Comparison of ENCODE assay signal across 18 cellular contexts in the genomic region with DNA sequence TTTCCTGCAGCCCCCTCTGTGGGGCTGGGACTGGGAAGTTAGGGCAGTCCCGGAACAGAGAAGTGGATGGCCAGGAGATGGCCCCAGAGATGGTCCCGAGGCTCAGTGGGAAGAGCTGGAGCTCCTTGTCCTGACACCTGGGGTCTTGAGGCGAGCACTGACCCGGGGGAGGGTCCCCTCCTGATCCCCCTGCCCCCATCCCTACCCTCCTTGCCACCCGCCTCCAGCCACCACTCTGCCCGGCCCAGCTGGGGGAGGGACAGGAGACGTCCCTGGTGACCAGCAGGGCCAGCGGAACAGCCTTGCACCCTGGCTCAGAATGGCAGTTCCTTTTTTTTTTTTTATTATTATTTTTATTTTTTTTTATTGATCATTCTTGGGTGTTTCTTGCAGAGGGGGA. TPM values are rescaled to one million over a fixed set of nuclear protein-coding genes. Genes with fewer than 3 reads are reported as not detected.
DNase-seq lines count a peak whose midpoint lies in the region; ATAC-seq, FAIRE-seq and TF ChIP-seq lines count a peak whose summit lies in the region.
"Had no signal": no experiment of that assay in that cellular context is flagged by ENCODE, and none has a peak within 500 bp of the region (broad histone marks: within the 10 kb centered on the region; RNA-seq: fewer than 3 reads in every experiment).

No MANE protein-coding gene starts in this region.

- peak; percentile 62 for DNase-seq in Right ventricle myocardium inferior (ENCODE audit: missing footprints)
- DNase-seq in left ventricle myocardium superior, result no peak
- DNase-seq in H7, result peak; percentile 47
- DNase-seq in K562 (ENCODE audit: extremely low read depth in 1 of 4, low spot score in 3 of 4), result no peak
- peak; percentile 53 for DNase-seq in spleen
- DNase-seq in NK-92 treated with Interleukin-12 subunit alpha and Interleukin-12 subunit beta, amount 100 ng/mL, for 24 hours (lab: John Stamatoyannopoulos, UW), result no peak
- DNase-seq: C1 segment of cervical spinal cord; Calu3; CD4-positive, alpha-beta memory T cell; COR-L47; DMS153; DND-41; GOT3; HCEC 1CT had no signal

- H3K4me3 ChIP-seq in H7 (ENCODE audit: insufficient read depth, low read depth, low read length) (no peak overlapping the region), K562 (no peak overlapping the region), spleen (no peak overlapping the region)
- H3K4me3 ChIP-seq: GM12878 had no signal

- 65% methylated on average over 5 of the region's 8 CpGs for WGBS in K562 (ENCODE audit: insufficient coverage, low coverage, missing lambda C conversion rate)
- 83 to 97% (median 91%) methylated on average over 7 to 8 of the region's 8 CpGs for WGBS in spleen, 5 donors

- no peaks in the 10 kb centered on the region for H3K9me1 ChIP-seq in K562 (ENCODE audit: control insufficient read depth, insufficient read depth, low read length)

- H4K20me1 ChIP-seq in K562 (replicated peaks; ENCODE audit: control insufficient read depth, insufficient read depth, low read length), result no peaks in the 10 kb centered on the region

- TF ChIP-seq CTCF in K562 (IDR thresholded peaks at IDR 0.05 in 2 of 3, conservative IDR thresholded peaks at IDR 0.05 in 1 of 3; ENCODE audit: insufficient read depth in 2 of 3, low read depth in 1 of 3, low read length in 3 of 3) (no peak), spleen (IDR thresholded peaks at IDR 0.05 in 8 of 11, conservative IDR thresholded peaks at IDR 0.05 in 3 of 11) (no peak)

- no peak overlapping the region for H2AFZ ChIP-seq in K562 (ENCODE audit: low read depth, low read length)

- H3K36me3 ChIP-seq in H7 (replicated peaks; ENCODE audit: control insufficient read depth, insufficient read depth, low read length) (peaks cover 1% of the 10 kb centered on the region), K562 (ENCODE audit: control insufficient read depth, insufficient read depth, low read length) (no peaks in the 10 kb centered on the region), spleen (peaks cover 2 to 89% (median 31%) of the 10 kb centered on the region in 6 donors)

- no peaks in the 10 kb centered on the region for H3K79me2 ChIP-seq in K562 (ENCODE audit: control insufficient read depth, insufficient read depth, low read length)

- TF ChIP-seq RAD21 in K562 (CRISPR knock-in tag; conservative IDR thresholded peaks at IDR 0.05 in 1 of 2, IDR thresholded peaks at IDR 0.05 in 1 of 2), result no peak

- no TSS peak for BruUV-seq in K562 (replicated peaks; lab: Mats Ljungman, UMichigan)

- FAIRE-seq in K562 (lab: Jason Lieb, UNC), result no peak
- FAIRE-seq: G401.6, GM12878, H54 had no signal

- POLR2A ChIA-PET in K562 (lab: Yijun Ruan, JAX), result no interaction called here

- no peaks in the 10 kb centered on the region for H3K9me3 ChIP-seq in K562 (replicated peaks; ENCODE audit: control insufficient read depth, insufficient read depth, low read depth, low read length)
- H3K9me3 ChIP-seq in spleen, result no peaks in the 10 kb centered on the region

- ATAC-seq in Right ventricle myocardium inferior (no peak), left ventricle myocardium superior (no peak), K562 (no peak), GM18520 (IDR thresholded peaks at IDR 0.05; ENCODE audit: unreplicated experiment) (no peak)
- ATAC-seq: GM12878 had no signal

- TF ChIP-seq EP300 in K562 (IDR thresholded peaks at IDR 0.05; ENCODE audit: low read length), result no peak

- intact Hi-C loops in Right ventricle myocardium inferior (cut with DNase I), result no loop called here
- intact Hi-C loops in left ventricle myocardium superior (cut with micrococcal nuclease), result no loop called here
- intact Hi-C loops in K562 (cut with micrococcal nuclease), result no loop called here
- intact Hi-C loops in spleen (cut with DNase I; ENCODE audit: low total_unique reads), result no loop called here

- H3K27ac ChIP-seq in K562 (ENCODE audit: extremely low read depth, low read depth, low read length) (no peak overlapping the region), spleen (no peak overlapping the region)

- no peak for TF ChIP-seq POLR2A in K562 (conservative IDR thresholded peaks at IDR 0.05)
- no peak for TF ChIP-seq POLR2A in spleen (IDR thresholded peaks at IDR 0.05)

- H3K4me1 ChIP-seq in K562 (replicated peaks in 1 of 2; ENCODE audit: control insufficient read depth in 2 of 2, insufficient read depth in 2 of 2, low read length in 2 of 2) (peaks cover 0 to 43% of the 10 kb centered on the region in 2 experiments; a peak in 3 of 5 replicates), spleen (no peaks in the 10 kb centered on the region)

- H3K4me2 ChIP-seq in K562 (ENCODE audit: insufficient read depth, low read length), result no peak overlapping the region

- H3K9ac ChIP-seq in K562 (ENCODE audit: insufficient read depth in 1 of 2, low read depth in 2 of 2, low read length in 2 of 2), result 0 out of 4 replicates have a peak overlapping the region, but pooled peaks of 1 of the 2 experiments have one; percentile 23

- in situ Hi-C loops in K562 (cut with MboI), result no loop called here

- CTCF ChIA-PET in K562 (lab: Yijun Ruan, JAX; ENCODE audit: low intra/inter-chr PET ratio), result no interaction called here

- H3K27me3 ChIP-seq in H7 (ENCODE audit: control insufficient read depth, insufficient read depth, low read length) (no peaks in the 10 kb centered on the region), K562 (ENCODE audit: control insufficient read depth in 2 of 2, insufficient read depth in 2 of 2, low read length in 2 of 2) (no peaks in the 10 kb centered on the region), spleen (replicated peaks in 1 of 7) (no peaks in the 10 kb centered on the region)

RNA-seq across cellular contexts. Expression of gene RNF213, which starts 13.9 kb away (rescaled TPM):
- total RNA-seq in Right ventricle myocardium inferior (28.6 TPM), left ventricle myocardium superior (25.7 TPM), K562 (2014; rRNA removed) (13.2 and 17.1 TPM in 2 replicates), K562 (2014; rRNA removed; fragmentation: Illumina TruSeq; extraction: Trizol) (19.8 and 20.9 TPM in 2 replicates), K562 (2015; rRNA removed; fragmentation: Illumina TruSeq; extraction: Trizol) (17.8 and 17.9 TPM in 2 replicates), K562 (2021) (33.6 and 34.3 TPM in 2 replicates), spleen (100 to 1,000 TPM; 303 to 481 (median 353) TPM)
- 29.4 and 48.8 TPM in 2 replicates for total RNA-seq in H7 (2014; rRNA removed; shearing (Covaris generic))
- 548 and 579 TPM in 2 replicates for total RNA-seq in K562 (2011; cell fraction: chromatin; rRNA removed; ENCODE audit: low replicate concordance)
- 219 and 226 TPM in 2 replicates for total RNA-seq in K562 (2011; cell fraction: nucleolus; rRNA removed)
- 260 and 263 TPM in 2 replicates for total RNA-seq in K562 (2011; cell fraction: nucleoplasm; rRNA removed)
- polyA plus RNA-seq in K562 (2011; rRNA removed) (26.7 and 36.2 TPM in 2 replicates), K562 (2014; fragmentation: Illumina TruSeq; extraction: Trizol) (24.2 and 26.9 TPM in 2 replicates), K562 (2014; fragmentation: Nextera tagmentation; extraction: Ambion mirVana) (1 to 10 TPM; 5.3 to 7.1 TPM), K562 (2014; rRNA removed) (15.9 and 20.1 TPM in 2 replicates), spleen (10 to 100 TPM; 36.7 to 78.7 (median 57.0) TPM)
- 14.1 and 15.8 TPM in 2 replicates for polyA plus RNA-seq in K562 (2011; cell fraction: cytosol; rRNA removed)
- polyA plus RNA-seq in K562 (2011; cell fraction: nucleus; rRNA removed), result 220 and 234 TPM in 2 replicates
- 27.2 and 54.8 TPM in 2 replicates for polyA plus RNA-seq in K562 (2012)
- polyA minus RNA-seq in K562 (2011; rRNA and poly(A)+ RNA removed), result 58.3 and 80.5 TPM in 2 replicates
- 48.1 and 56.1 TPM in 2 replicates for polyA minus RNA-seq in K562 (2011; cell fraction: cytosol; rRNA and poly(A)+ RNA removed)
- 71.6 and 112 TPM in 2 replicates for polyA minus RNA-seq in K562 (2011; cell fraction: nucleus; rRNA and poly(A)+ RNA removed)

RNA-seq across cellular contexts. Expression of gene SLC26A11, which starts 26.5 kb away (rescaled TPM):
- total RNA-seq in Right ventricle myocardium inferior (3.9 TPM), left ventricle myocardium superior (10.6 TPM), K562 (2014; rRNA removed) (1.5 and 3.4 TPM in 2 replicates), K562 (2014; rRNA removed; fragmentation: Illumina TruSeq; extraction: Trizol) (0.38 and 0.91 TPM in 2 replicates), K562 (2015; rRNA removed; fragmentation: Illumina TruSeq; extraction: Trizol) (1.0 and 1.4 TPM in 2 replicates), K562 (2021) (3.1 and 4.0 TPM in 2 replicates), spleen (10 to 100 TPM; 22.8 to 39.7 (median 33.9) TPM)
- 19.4 and 20.6 TPM in 2 replicates for total RNA-seq in H7 (2014; rRNA removed; shearing (Covaris generic))
- 8.5 and 21.1 TPM in 2 replicates for total RNA-seq in K562 (2011; cell fraction: chromatin; rRNA removed; ENCODE audit: low replicate concordance)
- 13.3 and 15.8 TPM in 2 replicates for total RNA-seq in K562 (2011; cell fraction: nucleolus; rRNA removed)
- total RNA-seq in K562 (2011; cell fraction: nucleoplasm; rRNA removed), result 6.9 and 13.1 TPM in 2 replicates
- polyA plus RNA-seq in K562 (2011; rRNA removed) (0.52 and 0.53 TPM in 2 replicates), K562 (2014; fragmentation: Illumina TruSeq; extraction: Trizol) (1.4 and 1.9 TPM in 2 replicates), K562 (2014; fragmentation: Nextera tagmentation; extraction: Ambion mirVana) (under 1 TPM in 1 of 2 experiments, not detected in 1; 0.06 TPM), K562 (2014; rRNA removed) (2.8 and 4.2 TPM in 2 replicates), spleen (10 to 100 TPM in 1 of 3 donors, 1 to 10 TPM in 2; 6.8 to 22.4 (median 8.2) TPM)
- polyA plus RNA-seq in K562 (2011; cell fraction: cytosol; rRNA removed), result 0.43 and 1.2 TPM in 2 replicates
- 4.1 and 8.1 TPM in 2 replicates for polyA plus RNA-seq in K562 (2011; cell fraction: nucleus; rRNA removed)
- polyA plus RNA-seq in K562 (2012), result 2.7 and 5.4 TPM in 2 replicates
- polyA minus RNA-seq in K562 (2011; rRNA and poly(A)+ RNA removed), result 0.46 TPM in 1 of 2 replicates, not detected in the other
- polyA minus RNA-seq in K562 (2011; cell fraction: cytosol; rRNA and poly(A)+ RNA removed), result 0.57 and 1.9 TPM in 2 replicates
- 1.2 and 2.0 TPM in 2 replicates for polyA minus RNA-seq in K562 (2011; cell fraction: nucleus; rRNA and poly(A)+ RNA removed)

RNA-seq across cellular contexts. Expression of gene SGSH, which starts 26.6 kb away (rescaled TPM):
- total RNA-seq in Right ventricle myocardium inferior, result 12.4 TPM
- 11.4 TPM for total RNA-seq in left ventricle myocardium superior
- 10.2 and 12.5 TPM in 2 replicates for total RNA-seq in H7 (2014; rRNA removed; shearing (Covaris generic))
- total RNA-seq in K562 (2011; cell fraction: chromatin; rRNA removed; ENCODE audit: low replicate concordance), result 47.4 and 72.7 TPM in 2 replicates
- 43.5 and 52.4 TPM in 2 replicates for total RNA-seq in K562 (2011; cell fraction: nucleolus; rRNA removed)
- total RNA-seq in K562 (2011; cell fraction: nucleoplasm; rRNA removed), result 40.5 and 41.1 TPM in 2 replicates
- total RNA-seq in K562 (2014; rRNA removed), result 5.1 and 7.3 TPM in 2 replicates
- total RNA-seq in K562 (2014; rRNA removed; fragmentation: Illumina TruSeq; extraction: Trizol), result 2.5 and 2.6 TPM in 2 replicates
- total RNA-seq in K562 (2015; rRNA removed; fragmentation: Illumina TruSeq; extraction: Trizol), result 4.6 and 4.9 TPM in 2 replicates
- 11.8 and 15.7 TPM in 2 replicates for total RNA-seq in K562 (2021)
- polyA plus RNA-seq in K562 (2011; rRNA removed), result 2.5 and 4.8 TPM in 2 replicates
- 3.7 and 4.2 TPM in 2 replicates for polyA plus RNA-seq in K562 (2011; cell fraction: cytosol; rRNA removed)
- polyA plus RNA-seq in K562 (2011; cell fraction: nucleus; rRNA removed), result 19.2 and 29.1 TPM in 2 replicates
- polyA plus RNA-seq in K562 (2012), result 13.7 and 21.2 TPM in 2 replicates
- polyA plus RNA-seq in K562 (2014; fragmentation: Illumina TruSeq; extraction: Trizol), result 6.3 and 11.2 TPM in 2 replicates
- polyA plus RNA-seq in K562 (2014; fragmentation: Nextera tagmentation; extraction: Ambion mirVana), result under 1 TPM; 0.25 to 0.31 TPM
- polyA plus RNA-seq in K562 (2014; rRNA removed), result 8.2 and 9.8 TPM in 2 replicates
- 2.6 TPM in 2 replicates for polyA minus RNA-seq in K562 (2011; rRNA and poly(A)+ RNA removed)
- 4.5 and 6.9 TPM in 2 replicates for polyA minus RNA-seq in K562 (2011; cell fraction: cytosol; rRNA and poly(A)+ RNA removed)
- 3.4 and 6.3 TPM in 2 replicates for polyA minus RNA-seq in K562 (2011; cell fraction: nucleus; rRNA and poly(A)+ RNA removed)
- total RNA-seq in spleen, result 100 to 1,000 TPM in 3 of 7 donors, 10 to 100 TPM in 4; 85.9 to 137 (median 95.1) TPM
- 10 to 100 TPM; 23.6 to 63.4 (median 51.9) TPM for polyA plus RNA-seq in spleen

Comparison
In these comparisons a context has a peak if more than half of its experiments do, and no peak if none do; other contexts are left out.
1. DNase-seq: peak in Right ventricle myocardium inferior (single experiment), H7 (single experiment) and spleen (single experiment); none in left ventricle myocardium superior (single experiment), K562 (0 of 4) and NK-92 treated with Interleukin-12 subunit alpha and Interleukin-12 subunit beta, amount 100 ng/mL, for 24 hours (single experiment).